In the genomic region with DNA sequence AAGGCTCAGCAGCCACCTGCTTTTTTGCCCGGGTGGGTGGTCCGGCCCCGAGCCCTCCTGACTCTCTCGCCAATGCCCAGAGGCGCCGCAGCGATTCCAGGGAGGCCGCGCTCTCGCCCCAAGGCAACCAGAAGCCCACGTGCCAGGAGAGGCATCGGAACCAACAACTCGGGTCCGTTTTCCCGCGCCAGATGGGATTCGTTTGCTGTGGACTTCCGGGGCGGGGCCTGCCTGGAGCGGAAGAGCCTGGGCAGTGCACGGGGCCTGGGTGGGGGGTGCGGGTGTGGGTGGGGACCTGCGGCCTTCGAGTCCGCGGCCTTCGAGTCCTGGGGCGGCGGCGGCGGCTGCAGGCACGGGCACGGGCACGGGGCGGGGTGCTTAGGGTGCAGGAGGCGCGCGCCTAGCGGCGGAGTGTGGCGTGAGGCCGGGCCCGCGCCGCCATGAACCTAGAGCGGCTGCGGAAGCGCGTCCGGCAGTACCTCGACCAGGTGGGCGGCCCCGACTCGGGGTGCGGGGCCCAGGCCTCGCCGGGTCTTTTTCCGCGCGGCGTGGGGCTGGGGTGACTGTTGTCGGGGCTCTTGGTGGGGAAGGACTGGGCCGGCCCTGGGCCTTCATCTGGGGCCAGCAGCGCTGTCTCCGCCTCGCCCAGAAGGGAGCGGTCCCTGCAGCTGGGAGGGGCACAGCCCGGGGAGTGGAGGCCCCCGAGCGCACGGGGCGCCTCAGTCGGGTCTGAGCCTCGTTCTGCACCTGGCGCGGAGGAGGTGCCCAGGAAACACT, we compare ENCODE assay signal across 8 cellular contexts. TPM values are rescaled to one million over a fixed set of nuclear protein-coding genes. Genes with fewer than 3 reads are reported as not detected.
DNase-seq lines count a peak whose midpoint lies in the region; ATAC-seq and TF ChIP-seq lines count a peak whose summit lies in the region.

A gene with protein sequence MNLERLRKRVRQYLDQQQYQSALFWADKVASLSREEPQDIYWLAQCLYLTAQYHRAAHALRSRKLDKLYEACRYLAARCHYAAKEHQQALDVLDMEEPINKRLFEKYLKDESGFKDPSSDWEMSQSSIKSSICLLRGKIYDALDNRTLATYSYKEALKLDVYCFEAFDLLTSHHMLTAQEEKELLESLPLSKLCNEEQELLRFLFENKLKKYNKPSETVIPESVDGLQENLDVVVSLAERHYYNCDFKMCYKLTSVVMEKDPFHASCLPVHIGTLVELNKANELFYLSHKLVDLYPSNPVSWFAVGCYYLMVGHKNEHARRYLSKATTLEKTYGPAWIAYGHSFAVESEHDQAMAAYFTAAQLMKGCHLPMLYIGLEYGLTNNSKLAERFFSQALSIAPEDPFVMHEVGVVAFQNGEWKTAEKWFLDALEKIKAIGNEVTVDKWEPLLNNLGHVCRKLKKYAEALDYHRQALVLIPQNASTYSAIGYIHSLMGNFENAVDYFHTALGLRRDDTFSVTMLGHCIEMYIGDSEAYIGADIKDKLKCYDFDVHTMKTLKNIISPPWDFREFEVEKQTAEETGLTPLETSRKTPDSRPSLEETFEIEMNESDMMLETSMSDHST (plus strand): TSS at position 253 of the 777 bp plus-strand sequence. CDS start 188 bp downstream, at position 441.

- H3K9me3 ChIP-seq in GM23248 (ENCODE audit: low read depth), result no peaks in the 10 kb centered on the region

- 1% methylated on average over 57 to 61 of the region's 76 CpGs for WGBS in GM23248 (ENCODE audit: low coverage in 1 of 2, low lambda C conversion rate in 2 of 2, missing lambda C conversion rate in 2 of 2), 2 experiments

- H3K4me3 ChIP-seq in GM23248, result peak within 1 kb of the TSS; percentile 90
- peak within 1 kb of the TSS; percentile 61 for H3K4me3 ChIP-seq in fibroblast of mammary gland (ENCODE audit: control insufficient read depth, low read depth, low read length)

- H3K9me3 Mint-ChIP-seq in activated T-helper 17 cell treated with anti-CD3 and anti-CD28 coated beads, Interleukin-2, amount 50 U/mL, for 72 hours, result no peaks in the 10 kb centered on the region
- H3K9me3 Mint-ChIP-seq in natural killer cell, result no peaks in the 10 kb centered on the region

- peak; percentile 95 for ATAC-seq in activated T-helper 17 cell treated with anti-CD3 and anti-CD28 coated beads, Interleukin-2, amount 50 U/mL, for 72 hours (replicated peaks)
- ATAC-seq in natural killer cell, result peak; percentile 89 to 91 (median 91)

- H3K9me2 ChIP-seq in GM23248 (ENCODE audit: insufficient read depth), result no peaks in the 10 kb centered on the region

- POLR2A ChIA-PET in RWPE1 (lab: Yijun Ruan, JAX; ENCODE audit: low non-redundant PET), result interaction anchor here (0.5 kb wide), 1 partner anchor 36 kb away, joined by 4 read pairs; no protein-coding TSS in a partner anchor

- TF ChIP-seq CTCF in RWPE1 (conservative IDR thresholded peaks at IDR 0.05; ENCODE audit: low read depth) (no peak), fibroblast of mammary gland (conservative IDR thresholded peaks at IDR 0.05; ENCODE audit: control insufficient read depth, insufficient read depth, low read depth, low read length) (no peak), natural killer cell (IDR thresholded peaks at IDR 0.05) (no peak)

- H4K20me1 ChIP-seq in GM23248 (ENCODE audit: insufficient read depth), result no peaks in the 10 kb centered on the region

- H3K4me2 ChIP-seq in GM23248 (ENCODE audit: unreplicated experiment), result peak within 1 kb of the TSS; percentile 98

- H3K4me3 Mint-ChIP-seq in activated T-helper 17 cell treated with anti-CD3 and anti-CD28 coated beads, Interleukin-2, amount 50 U/mL, for 72 hours, result peak within 1 kb of the TSS; percentile 98
- peak within 1 kb of the TSS; percentile 94 for H3K4me3 Mint-ChIP-seq in natural killer cell

- H3K4me1 ChIP-seq in GM23248 (ENCODE audit: insufficient read depth), result peaks cover 10% of the 10 kb centered on the region

- DNase-seq in Daoy (ENCODE audit: low read depth) (peak; percentile 92), GM23248 (peak; percentile 96), Kasumi-1 (lab: John Stamatoyannopoulos, UW) (peak; percentile 86 to 88), RWPE1 (ENCODE audit: low spot score) (peak; percentile 96), fibroblast of mammary gland (ENCODE audit: low read depth) (peak; percentile 87), natural killer cell (peak; percentile 58)
- peak; percentile 58 to 82 (median 70) for DNase-seq in stimulated activated naive CD4-positive, alpha-beta T cell (lab: John Stamatoyannopoulos, UW)

- H3K36me3 ChIP-seq in GM23248 (ENCODE audit: low read depth), result peaks cover 30% of the 10 kb centered on the region

- CTCF ChIA-PET in RWPE1 (lab: Yijun Ruan, JAX), result interaction anchor here (0.6 to 0.7 kb wide), 3 partner anchors 10 to 76 kb away, joined by 3 read pairs; no protein-coding TSS in a partner anchor

- H3K36me3 Mint-ChIP-seq in activated T-helper 17 cell treated with anti-CD3 and anti-CD28 coated beads, Interleukin-2, amount 50 U/mL, for 72 hours (ENCODE audit: low read depth), result peaks cover 44% of the 10 kb centered on the region
- H3K36me3 Mint-ChIP-seq in natural killer cell, result peaks cover 8% of the 10 kb centered on the region

- H3K27me3 Mint-ChIP-seq in activated T-helper 17 cell treated with anti-CD3 and anti-CD28 coated beads, Interleukin-2, amount 50 U/mL, for 72 hours, result no peaks in the 10 kb centered on the region
- peaks cover 4 to 8% of the 10 kb centered on the region in 2 donors for H3K27me3 Mint-ChIP-seq in natural killer cell (ENCODE audit: low read depth in 2 of 2)

- H3K27ac ChIP-seq in GM23248, result peak within 1 kb of the TSS; percentile 54
- H3K27ac ChIP-seq in RWPE1, result peak within 1 kb of the TSS; percentile 93

- H2AFZ ChIP-seq in GM23248, result peak within 1 kb of the TSS; percentile 91

- H3K4me1 Mint-ChIP-seq in activated T-helper 17 cell treated with anti-CD3 and anti-CD28 coated beads, Interleukin-2, amount 50 U/mL, for 72 hours, result peaks cover 11% of the 10 kb centered on the region
- H3K4me1 Mint-ChIP-seq in natural killer cell, result peaks cover 18 to 20% of the 10 kb centered on the region in 2 donors

- peaks cover 56% of the 10 kb centered on the region for H3K79me2 ChIP-seq in GM23248 (ENCODE audit: insufficient read depth)

- H3K27ac Mint-ChIP-seq in activated T-helper 17 cell treated with anti-CD3 and anti-CD28 coated beads, Interleukin-2, amount 50 U/mL, for 72 hours, result peak within 1 kb of the TSS; percentile 92
- peak within 1 kb of the TSS; percentile 72 to 75 for H3K27ac Mint-ChIP-seq in natural killer cell

- intact Hi-C loops in natural killer cell (cut with micrococcal nuclease), result no loop called here

- in situ Hi-C loops in GM23248 (cut with MboI), result no loop called here

- peak within 1 kb of the TSS; percentile 88 for H3K9ac ChIP-seq in GM23248

- H3F3A ChIP-seq in GM23248 (ENCODE audit: insufficient read depth), result 0 out of 2 replicates have a peak, but pooled peaks cover 2% of the 10 kb centered on the region

- no peaks in the 10 kb centered on the region for H3K27me3 ChIP-seq in GM23248 (replicated peaks; ENCODE audit: insufficient read depth)

RNA-seq across cellular contexts. Expression of the gene that starts here (rescaled TPM):
- 19.0 and 19.5 TPM in 2 replicates for total RNA-seq in Daoy (2014; rRNA removed; shearing (Covaris generic))
- 60.2 and 70.7 TPM in 2 replicates for total RNA-seq in GM23248 (2014; rRNA removed; shearing (Covaris generic))
- polyA plus RNA-seq in GM23248 (2016; fragmentation: Nextera tagmentation; extraction: Ambion mirVana), result 80.0 and 80.5 TPM in 2 replicates
- total RNA-seq in activated T-helper 17 cell treated with anti-CD3 and anti-CD28 coated beads, Interleukin-2, amount 50 U/mL, for 72 hours, result 100 to 1,000 TPM in 1 of 2 donors, 10 to 100 TPM in 1; 61.9 to 100 TPM
- total RNA-seq in natural killer cell, result 10 to 100 TPM; 61.4 to 75.9 (median 70.7) TPM

Comparison
In these comparisons a context has a peak if more than half of its experiments do, and no peak if none do; other contexts are left out.
1. Peak in every context shown above with its lines: DNase-seq, ATAC-seq, H3K4me3 ChIP-seq and H3K27ac ChIP-seq.